In the genomic region with DNA sequence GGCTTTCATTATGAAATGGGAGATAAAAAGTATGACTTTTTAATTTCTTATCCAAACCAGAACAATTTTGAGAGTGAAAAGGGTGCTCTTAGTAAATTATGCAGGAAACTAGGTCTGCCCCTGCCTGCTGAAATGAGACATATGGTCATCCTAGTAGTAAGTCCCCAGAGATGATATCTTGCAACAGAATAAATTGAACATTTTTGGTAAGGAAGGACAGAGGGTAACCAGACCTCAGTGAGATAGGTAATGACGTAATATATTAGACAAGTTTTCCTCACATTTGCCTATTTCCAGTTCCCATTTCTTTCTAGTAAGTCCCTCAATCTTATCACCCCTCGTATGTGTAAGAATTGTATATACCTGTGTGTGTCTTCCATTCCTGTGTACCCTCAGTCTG, we compare ENCODE assay signal across 30 cellular contexts.
"Had no signal": no experiment of that assay in that cellular context is flagged by ENCODE, and none has a peak within 500 bp of the region (broad histone marks: within the 10 kb centered on the region; RNA-seq: fewer than 3 reads in every experiment).

No MANE protein-coding gene starts in this region.

- H3K27me3 ChIP-seq: brain microvascular endothelial cell, gastrocnemius medialis, heart right ventricle had no signal

- H3K4me3 Mint-ChIP-seq: activated B cell treated with CpG ODN at 0.5 μM for 24 hours; activated CD8-positive, alpha-beta T cell treated with anti-CD3 and anti-CD28 coated beads for 36 hours; activated naive CD8-positive, alpha-beta T cell; activated T-cell treated with anti-CD3 and anti-CD28 coated beads, Interleukin-2, amount 50 U/mL, for 4 hours; activated T-helper 17 cell treated with anti-CD3 and anti-CD28 coated beads, Interleukin-2, amount 50 U/mL, for 72 hours; T-helper 17 cell; T-helper 2 cell treated with Interferon-gamma antibody and Interleukin-4, amounts not matched to agents 5 μg/mL and 100 μg/mL, for 36 hours had no signal

- H3K36me3 Mint-ChIP-seq: activated naive CD8-positive, alpha-beta T cell had no signal

- H3K4me3 ChIP-seq: gastrocnemius medialis, heart right ventricle had no signal

- H3K36me3 ChIP-seq: brain microvascular endothelial cell, gastrocnemius medialis, WERI-Rb-1 had no signal

- H3K27me3 Mint-ChIP-seq: activated B cell treated with CpG ODN at 0.5 μM for 24 hours; activated T-helper 17 cell treated with anti-CD3 and anti-CD28 coated beads, Interleukin-2, amount 50 U/mL, for 72 hours had no signal

- H3K27ac ChIP-seq: brain microvascular endothelial cell, foreskin keratinocyte, gastrocnemius medialis, heart right ventricle, WERI-Rb-1 had no signal

- H3K9me3 Mint-ChIP-seq: activated B cell treated with CpG ODN at 0.5 μM for 24 hours; activated CD8-positive, alpha-beta T cell treated with anti-CD3 and anti-CD28 coated beads for 36 hours; activated T-cell treated with anti-CD3 and anti-CD28 coated beads, Interleukin-2, amount 50 U/mL, for 4 hours; activated T-helper 17 cell treated with anti-CD3 and anti-CD28 coated beads, Interleukin-2, amount 50 U/mL, for 72 hours; T-helper 2 cell treated with Interferon-gamma antibody and Interleukin-4, amounts not matched to agents 5 μg/mL and 100 μg/mL, for 36 hours had no signal

- H3K27ac Mint-ChIP-seq: activated B cell treated with CpG ODN at 0.5 μM for 24 hours; activated CD8-positive, alpha-beta T cell treated with anti-CD3 and anti-CD28 coated beads for 36 hours; activated naive CD8-positive, alpha-beta T cell; activated T-helper 17 cell treated with anti-CD3 and anti-CD28 coated beads, Interleukin-2, amount 50 U/mL, for 72 hours; T-helper 17 cell; T-helper 2 cell treated with Interferon-gamma antibody and Interleukin-4, amounts not matched to agents 5 μg/mL and 100 μg/mL, for 36 hours had no signal

- ATAC-seq: activated CD4-positive, CD25-positive, alpha-beta regulatory T cell treated with anti-CD3 and anti-CD28 coated beads, Interleukin-2, amount 50 U/mL, for 24 hours; activated CD8-positive, alpha-beta T cell treated with anti-CD3 and anti-CD28 coated beads for 36 hours; activated T-cell treated with anti-CD3 and anti-CD28 coated beads, Interleukin-2, amount 50 U/mL, for 4 hours; activated T-helper 17 cell treated with anti-CD3 and anti-CD28 coated beads, Interleukin-2, amount 50 U/mL, for 72 hours; esophagus mucosa; gastrocnemius medialis; T-helper 17 cell had no signal

- DNase-seq: activated B cell treated with CpG ODN at 0.5 μM for 24 hours; activated CD4-positive, alpha-beta T cell treated with anti-CD3 and anti-CD28 coated beads for 48 hours; activated CD4-positive, alpha-beta T cell treated with anti-CD3 and anti-CD28 coated beads, Interleukin-2, amount 50 U/mL, for 1 hour; activated CD4-positive, alpha-beta T cell treated with anti-CD3 and anti-CD28 coated beads, Interleukin-2, amount 50 U/mL, for 48 hours; activated CD8-positive, alpha-beta memory T cell treated with anti-CD3 and anti-CD28 coated beads for 24 hours; activated CD8-positive, alpha-beta T cell treated with anti-CD3 and anti-CD28 coated beads for 36 hours; activated effector memory CD4-positive, alpha-beta T cell treated with Interleukin-2 at 50 U/mL for 16 hours; activated gamma-delta T cell treated with Interleukin-2 at 50 U/mL for 16 hours; activated naive CD4-positive, alpha-beta T cell treated with anti-CD3 and anti-CD28 coated beads, Interleukin-2, amount 50 U/mL, for 16 hours; activated naive CD4-positive, alpha-beta T cell treated with Interleukin-2 at 50 U/mL for 16 hours; activated T-cell treated with anti-CD3 and anti-CD28 coated beads, Interleukin-2, amount 50 U/mL, for 4 hours; amniotic stem cell; anterior cingulate cortex; brain microvascular endothelial cell; caudate nucleus; cortex of kidney; dermis blood vessel endothelial cell; effector CD8-positive, alpha-beta T cell; gastrocnemius medialis; heart right ventricle; T-helper 1 cell; T-helper 17 cell; T1000; WERI-Rb-1 had no signal

- H3K9me3 ChIP-seq: gastrocnemius medialis, heart right ventricle had no signal

- H3K4me1 Mint-ChIP-seq: activated B cell treated with CpG ODN at 0.5 μM for 24 hours; activated T-helper 17 cell treated with anti-CD3 and anti-CD28 coated beads, Interleukin-2, amount 50 U/mL, for 72 hours; T-helper 17 cell had no signal
